2 cellular contexts compared by ENCODE assay signal in genomic region chr17:82112181-82112865, GRCh38.
TF ChIP-seq lines count a peak whose summit lies in the region.

No MANE protein-coding gene starts in this region.

TF ChIP-seq in SK-N-SH, 30 proteins besides CTCF, POLR2A, EP300 and RAD21 (continued from another document):
- no peak for TF ChIP-seq REST (IDR thresholded peaks at IDR 0.05; ENCODE audit: low read depth, low read length)
TF ChIP-seq in SK-N-SH: peak in this region for 0.

TF ChIP-seq in SK-N-SH treated with all-trans-retinoic acid at 6 μM for 48 hours, 23 proteins besides CTCF, POLR2A, EP300 and RAD21 (continued from another document):
- TF ChIP-seq PATZ1 (CRISPR knock-in tag; IDR thresholded peaks at IDR 0.05; ENCODE audit: borderline replicate concordance) (no peak), CSDC2 (CRISPR knock-in tag; IDR thresholded peaks at IDR 0.05) (no peak), SNAI2 (CRISPR knock-in tag; IDR thresholded peaks at IDR 0.05) (no peak), TCF4 (CRISPR knock-in tag; IDR thresholded peaks at IDR 0.05; ENCODE audit: borderline replicate concordance) (no peak), TOX (CRISPR knock-in tag; IDR thresholded peaks at IDR 0.05; ENCODE audit: borderline replicate concordance) (no peak)
